Comparison of ENCODE assay signal across 10 cellular contexts in the genomic region with DNA sequence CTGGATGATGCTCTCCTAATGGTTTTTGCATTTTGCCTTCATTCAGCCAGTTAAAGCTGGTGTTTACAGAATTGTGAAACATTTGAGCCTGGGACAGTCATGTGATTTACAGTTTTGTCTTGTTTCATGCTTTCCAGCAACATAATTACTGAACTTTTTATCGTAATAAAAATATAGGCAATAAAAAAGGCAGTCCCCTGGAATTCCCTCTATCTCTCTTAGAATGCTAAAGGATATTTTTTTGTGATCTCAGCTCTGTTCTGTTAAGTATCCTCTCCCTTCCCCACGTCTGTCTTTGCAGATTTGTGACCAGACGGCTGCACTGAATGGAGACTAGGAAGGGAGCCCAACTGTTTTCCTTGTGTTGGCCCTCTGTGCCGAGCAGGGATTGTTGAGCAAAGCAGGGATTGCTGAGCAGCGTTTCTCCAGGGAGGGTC.
DNase-seq lines count a peak whose midpoint lies in the region; ATAC-seq and TF ChIP-seq lines count a peak whose summit lies in the region.
"Had no signal": no experiment of that assay in that cellular context is flagged by ENCODE, and none has a peak within 500 bp of the region (broad histone marks: within the 10 kb centered on the region; RNA-seq: fewer than 3 reads in every experiment).

No MANE protein-coding gene starts in this region.

- in situ Hi-C loops in ACHN (cut with HindIII; ENCODE audit: low pct_ligation_motif_present, low pct_unique_long_range_greater_than_20kb, low sequenced_read_pairs): no loop called here

- H3K4me3 ChIP-seq in cardiac fibroblast (replicated peaks in 1 of 2; ENCODE audit: low read depth in 2 of 2, low read length in 2 of 2): peak overlapping the region in 1 of 2 donors; percentile 8

- ATAC-seq in HG02981 (IDR thresholded peaks at IDR 0.05; ENCODE audit: unreplicated experiment): no peak

- TF ChIP-seq CTCF in cardiac fibroblast (IDR thresholded peaks at IDR 0.05; ENCODE audit: low read depth, low read length): no peak

- peak; percentile 55 for DNase-seq in ELF-1 (ENCODE audit: low read depth, low spot score)
- DNase-seq in cardiac fibroblast (ENCODE audit: low read depth in 2 of 2): peak; percentile 53 to 79
- DNase-seq in iPS-NIHi7 (ENCODE audit: extremely low spot score): peak; percentile 30
- DNase-seq in renal cortical epithelial cell (ENCODE audit: low read depth): peak; percentile 52
- DNase-seq in ACHN: no peak
- DNase-seq in RKO (ENCODE audit: low spot score): no peak
- no peak for DNase-seq in NK-92 (lab: John Stamatoyannopoulos, UW; ENCODE audit: unreplicated experiment)
- DNase-seq: COR-L47, naive B cell had no signal

Comparison
In these comparisons a context has a peak if more than half of its experiments do, and no peak if none do; other contexts are left out.
1. DNase-seq: peak in ELF-1 (single experiment), cardiac fibroblast (2 of 2), iPS-NIHi7 (single experiment) and renal cortical epithelial cell (single experiment); none in ACHN (single experiment), RKO (single experiment) and NK-92 (single experiment).